In genomic region chr11:64916040-64916847, GRCh38 we compare ENCODE assay signal across 8 cellular contexts. TPM values are rescaled to one million over a fixed set of nuclear protein-coding genes. Genes with fewer than 3 reads are reported as not detected.
A peak's percentile ranks its signal among the peaks of the same experiment; 100 is the strongest.
DNase-seq lines count a peak whose midpoint lies in the region; ATAC-seq, FAIRE-seq and TF ChIP-seq lines count a peak whose summit lies in the region.

No MANE protein-coding gene starts in this region.

- no peaks in the 10 kb centered on the region for H3K27me3 Mint-ChIP-seq in activated naive CD8-positive, alpha-beta T cell treated with anti-CD3 and anti-CD28 coated beads, Interleukin-2, amount 10 ng/mL, durations not matched to agents 7 days and 5 days

- peak overlapping the region; percentile 83 to 98 (median 96) for H3K4me2 ChIP-seq in BLaER1 treated with 17β-estradiol and CSF1 and Interleukin-3, amounts not matched to agents 10 nM and 100 nM

- no peaks in the 10 kb centered on the region for H3K9me3 Mint-ChIP-seq in activated naive CD8-positive, alpha-beta T cell treated with anti-CD3 and anti-CD28 coated beads, Interleukin-2, amount 10 ng/mL, durations not matched to agents 7 days and 5 days

- H3K9ac ChIP-seq in BLaER1 treated with 17β-estradiol and CSF1 and Interleukin-3, amounts not matched to agents 10 nM and 100 nM, result peak overlapping the region; percentile 87 to 95 (median 91)

- H3K4me3 Mint-ChIP-seq in activated naive CD8-positive, alpha-beta T cell treated with anti-CD3 and anti-CD28 coated beads, Interleukin-2, amount 10 ng/mL, durations not matched to agents 7 days and 5 days, result peak overlapping the region; percentile 93

- H4K20me1 ChIP-seq in BLaER1 treated with 17β-estradiol and CSF1 and Interleukin-3, amounts not matched to agents 10 nM and 100 nM, result peaks cover 0 to 18% (median 4%) of the 10 kb centered on the region in 11 experiments; a peak in 7 of 22 replicates

- DNase-seq in NOMO-1 treated with DMSO at 0.1 percent for 48 hours (lab: John Stamatoyannopoulos, UW; ENCODE audit: unreplicated experiment) (peak; percentile 22), left cardiac atrium (peak; percentile 50), prostate gland (ENCODE audit: low spot score) (no peak), D721Med (ENCODE audit: insufficient read length, low spot score) (no peak)
- DNase-seq in activated naive CD8-positive, alpha-beta T cell treated with anti-CD3 and anti-CD28 coated beads, Interleukin-2, amount 10 ng/mL, durations not matched to agents 7 days and 5 days, result peak; percentile 61

- peaks cover 21% of the 10 kb centered on the region for H3K4me1 Mint-ChIP-seq in activated naive CD8-positive, alpha-beta T cell treated with anti-CD3 and anti-CD28 coated beads, Interleukin-2, amount 10 ng/mL, durations not matched to agents 7 days and 5 days

- TF ChIP-seq CTCF in prostate gland (IDR thresholded peaks at IDR 0.05) (no peak), D721Med (IDR thresholded peaks at IDR 0.05; ENCODE audit: insufficient read depth, missing control alignments) (no peak)

- no peak for TF ChIP-seq POLR2A in prostate gland (IDR thresholded peaks at IDR 0.05)

- no peaks in the 10 kb centered on the region for H3K9me3 ChIP-seq in BLaER1 treated with 17β-estradiol and CSF1 and Interleukin-3, amounts not matched to agents 10 nM and 100 nM (replicated peaks in 1 of 11)
- H3K9me3 ChIP-seq in prostate gland, result no peaks in the 10 kb centered on the region

- POLR2A ChIA-PET in activated naive CD8-positive, alpha-beta T cell treated with anti-CD3 and anti-CD28 coated beads, Interleukin-2, amount 10 ng/mL, durations not matched to agents 7 days and 5 days (lab: Charles Lee), result interaction anchor here (0.5 to 1.5 kb wide), 4 partner anchors 16 to 206 kb away, joined by 4 read pairs; partner anchors contain the start of genes EHD1, FAU and MRPL49

- intact Hi-C loops in left cardiac atrium (cut with DNase I) (no loop called here), prostate gland (cut with DNase I) (loop anchor here (2.0 to 10.0 kb wide), 2 partner anchors 99 to 199 kb away; partner anchors contain the start of genes ARL2, TM7SF2 and ZNHIT2)

- peaks cover 46 to 60% (median 52%) of the 10 kb centered on the region in 10 experiments for H3K4me1 ChIP-seq in BLaER1 treated with 17β-estradiol and CSF1 and Interleukin-3, amounts not matched to agents 10 nM and 100 nM
- peaks cover 17% of the 10 kb centered on the region for H3K4me1 ChIP-seq in prostate gland (replicated peaks)

- H3K4me3 ChIP-seq in BLaER1 treated with 17β-estradiol and CSF1 and Interleukin-3, amounts not matched to agents 10 nM and 100 nM, result peak overlapping the region; percentile 68 to 91 (median 78)
- H3K4me3 ChIP-seq in prostate gland, result peak overlapping the region; percentile 76 to 92

- no peaks in the 10 kb centered on the region for H3K27me3 ChIP-seq in BLaER1 treated with 17β-estradiol and CSF1 and Interleukin-3, amounts not matched to agents 10 nM and 100 nM
- H3K27me3 ChIP-seq in prostate gland (replicated peaks; ENCODE audit: insufficient read depth), result no peaks in the 10 kb centered on the region

- 4% methylated on average over 26 of the region's 26 CpGs for WGBS in prostate gland

- H3K36me3 Mint-ChIP-seq in activated naive CD8-positive, alpha-beta T cell treated with anti-CD3 and anti-CD28 coated beads, Interleukin-2, amount 10 ng/mL, durations not matched to agents 7 days and 5 days, result peaks cover 4% of the 10 kb centered on the region

- peaks cover 30 to 34% (median 32%) of the 10 kb centered on the region in 11 experiments for H3K36me3 ChIP-seq in BLaER1 treated with 17β-estradiol and CSF1 and Interleukin-3, amounts not matched to agents 10 nM and 100 nM
- H3K36me3 ChIP-seq in prostate gland, result peaks cover 14 to 20% of the 10 kb centered on the region in 2 donors

- no peak for FAIRE-seq in D721Med (lab: Jason Lieb, UNC)

- peak; percentile 18 for ATAC-seq in GM19452 (IDR thresholded peaks at IDR 0.05; ENCODE audit: unreplicated experiment)
- ATAC-seq in activated naive CD8-positive, alpha-beta T cell treated with anti-CD3 and anti-CD28 coated beads, Interleukin-2, amount 10 ng/mL, durations not matched to agents 7 days and 5 days (ENCODE audit: low read depth), result no peak
- peak in 1 of 2 donors; percentile 11 for ATAC-seq in left cardiac atrium
- no peak for ATAC-seq in HG03095 (IDR thresholded peaks at IDR 0.05; ENCODE audit: unreplicated experiment)

- H3K27ac ChIP-seq in BLaER1 treated with 17β-estradiol and CSF1 and Interleukin-3, amounts not matched to agents 10 nM and 100 nM, result peak overlapping the region; percentile 57 to 90 (median 86)
- peak overlapping the region; percentile 71 to 80 for H3K27ac ChIP-seq in prostate gland

- peak overlapping the region; percentile 95 for H3K27ac Mint-ChIP-seq in activated naive CD8-positive, alpha-beta T cell treated with anti-CD3 and anti-CD28 coated beads, Interleukin-2, amount 10 ng/mL, durations not matched to agents 7 days and 5 days

RNA-seq across cellular contexts. Expression of gene ATG2A, which starts 0.8 kb away (rescaled TPM):
- 10 to 100 TPM; 34.5 to 39.7 TPM for total RNA-seq in activated naive CD8-positive, alpha-beta T cell treated with anti-CD3 and anti-CD28 coated beads, Interleukin-2, amount 10 ng/mL, durations not matched to agents 7 days and 5 days
- total RNA-seq in left cardiac atrium, result 10 to 100 TPM; 12.3 to 14.6 TPM
- 10 to 100 TPM; 38.4 to 66.1 TPM for total RNA-seq in prostate gland

RNA-seq across cellular contexts. Expression of gene PPP2R5B, which starts 8.2 kb away (rescaled TPM):
- total RNA-seq in activated naive CD8-positive, alpha-beta T cell treated with anti-CD3 and anti-CD28 coated beads, Interleukin-2, amount 10 ng/mL, durations not matched to agents 7 days and 5 days, result 10 to 100 TPM; 18.6 to 22.3 TPM
- 10 to 100 TPM; 17.9 to 20.5 TPM for total RNA-seq in left cardiac atrium
- 10 to 100 TPM; 14.1 to 32.6 TPM for total RNA-seq in prostate gland

RNA-seq across cellular contexts. Expression of gene GPHA2, which starts 19.4 kb away (rescaled TPM):
- not detected for total RNA-seq in activated naive CD8-positive, alpha-beta T cell treated with anti-CD3 and anti-CD28 coated beads, Interleukin-2, amount 10 ng/mL, durations not matched to agents 7 days and 5 days
- total RNA-seq in left cardiac atrium, result not detected
- not detected for total RNA-seq in prostate gland

RNA-seq across cellular contexts. Expression of gene EHD1, which starts 37.8 kb away (rescaled TPM):
- total RNA-seq in activated naive CD8-positive, alpha-beta T cell treated with anti-CD3 and anti-CD28 coated beads, Interleukin-2, amount 10 ng/mL, durations not matched to agents 7 days and 5 days, result 100 to 1,000 TPM; 187 to 195 TPM
- total RNA-seq in left cardiac atrium (10 to 100 TPM; 36.6 to 43.1 TPM), prostate gland (100 to 1,000 TPM in 1 of 2 donors, 10 to 100 TPM in 1; 38.8 to 104 TPM)

RNA-seq across cellular contexts. Expression of gene MAJIN, which starts 55.7 kb away (rescaled TPM):
- total RNA-seq in activated naive CD8-positive, alpha-beta T cell treated with anti-CD3 and anti-CD28 coated beads, Interleukin-2, amount 10 ng/mL, durations not matched to agents 7 days and 5 days, result not detected
- total RNA-seq in left cardiac atrium, result not detected
- total RNA-seq in prostate gland, result 1 to 10 TPM in 1 of 2 donors, not detected in 1; 7.4 TPM

Comparison
In these comparisons a context has a peak if more than half of its experiments do, and no peak if none do; other contexts are left out.
1. DNase-seq: peak in NOMO-1 treated with DMSO at 0.1 percent for 48 hours (single experiment), activated naive CD8-positive, alpha-beta T cell treated with anti-CD3 and anti-CD28 coated beads, Interleukin-2, amount 10 ng/mL, durations not matched to agents 7 days and 5 days (single experiment) and left cardiac atrium (single experiment); none in prostate gland (single experiment) and D721Med (single experiment).